Comparison of ENCODE assay signal across 20 cellular contexts in genomic region chr1:99619583-99619982, GRCh38. TPM values are rescaled to one million over a fixed set of nuclear protein-coding genes. Genes with fewer than 3 reads are reported as not detected.
"Had no signal": no experiment of that assay in that cellular context is flagged by ENCODE, and none has a peak within 500 bp of the region (broad histone marks: within the 10 kb centered on the region; RNA-seq: fewer than 3 reads in every experiment).

No MANE protein-coding gene starts in this region.

- DNase-seq: activated CD4-positive, alpha-beta T cell treated with anti-CD3 and anti-CD28 coated beads for 4 hours; activated CD4-positive, alpha-beta T cell treated with anti-CD3 and anti-CD28 coated beads, Interleukin-2, amount 50 U/mL, for 48 hours; activated CD4-positive, CD25-positive, alpha-beta regulatory T cell; activated CD8-positive, alpha-beta memory T cell treated with anti-CD3 and anti-CD28 coated beads, Interleukin-2, amount 50 U/mL, for 48 hours; activated naive CD4-positive, alpha-beta T cell treated with Interleukin-2 at 50 U/mL for 16 hours; activated naive CD8-positive, alpha-beta T cell treated with anti-CD3 and anti-CD28 coated beads for 36 hours; activated T-cell treated with anti-CD3 and anti-CD28 coated beads, Interleukin-2, amount 50 U/mL, for 48 hours; colonic mucosa; erythroblast; gastrocnemius medialis; head of caudate nucleus; islet precursor cell; left colon; pancreas; psoas muscle; stimulated activated CD4-positive, alpha-beta T cell treated with anti-CD3 and anti-CD28 coated beads, Interleukin-4, amount 100 ng/mL, for 24 hours; stimulated activated naive CD4-positive, alpha-beta T cell treated with Interleukin-2 at 50 U/mL for 16 hours; T-helper 17 cell; upper lobe of left lung had no signal

- ATAC-seq: gastrocnemius medialis, left colon, pancreas, psoas muscle, T-helper 17 cell had no signal

RNA-seq across cellular contexts. Expression of gene PALMD, which starts 26.3 kb away (rescaled TPM):
- total RNA-seq: activated CD8-positive, alpha-beta memory T cell treated with anti-CD3 and anti-CD28 coated beads for 36 hours; activated naive CD8-positive, alpha-beta T cell treated with anti-CD3 and anti-CD28 coated beads for 36 hours; T-helper 17 cell had no signal
